In genomic region chr9:37430841-37431597, GRCh38 we compare ENCODE assay signal across 10 cellular contexts. TPM values are rescaled to one million over a fixed set of nuclear protein-coding genes. Genes with fewer than 3 reads are reported as not detected.
A peak's percentile ranks its signal among the peaks of the same experiment; 100 is the strongest.
DNase-seq lines count a peak whose midpoint lies in the region; ATAC-seq and TF ChIP-seq lines count a peak whose summit lies in the region.
"Had no signal": no experiment of that assay in that cellular context is flagged by ENCODE, and none has a peak within 500 bp of the region (broad histone marks: within the 10 kb centered on the region; RNA-seq: fewer than 3 reads in every experiment).

No MANE protein-coding gene starts in this region.

- H3K4me3 Mint-ChIP-seq in endodermal cell (no peak overlapping the region), naive B cell (peak overlapping the region in 1 of 8 donors; percentile 66)
- H3K4me3 Mint-ChIP-seq in naive thymus-derived CD4-positive, alpha-beta T cell, result no peak overlapping the region
- H3K4me3 Mint-ChIP-seq: natural killer cell had no signal

- 79 to 89% methylated on average over 8 to 14 of the region's 14 CpGs for WGBS in endodermal cell (ENCODE audit: insufficient coverage in 1 of 2, insufficient read length in 1 of 2), 2 experiments

- peaks cover 84% of the 10 kb centered on the region for H3K36me3 ChIP-seq in endodermal cell (ENCODE audit: control insufficient read depth, insufficient read depth, low read length)
- peaks cover 0 to 90% (median 0%) of the 10 kb centered on the region in 3 experiments for H3K36me3 ChIP-seq in naive thymus-derived CD4-positive, alpha-beta T cell (ENCODE audit: control insufficient read depth in 2 of 3, insufficient read depth in 3 of 3, low read length in 3 of 3)

- no peak overlapping the region for H3K9ac ChIP-seq in endodermal cell (ENCODE audit: extremely low read depth, low read length, poor library complexity, severe bottlenecking)

- H3K9me3 Mint-ChIP-seq in endodermal cell (no peaks in the 10 kb centered on the region), naive B cell (no peaks in the 10 kb centered on the region)
- H3K9me3 Mint-ChIP-seq in naive thymus-derived CD4-positive, alpha-beta T cell, result no peaks in the 10 kb centered on the region
- H3K9me3 Mint-ChIP-seq: natural killer cell had no signal

- peaks cover 7% of the 10 kb centered on the region for H3K4me1 Mint-ChIP-seq in endodermal cell
- H3K4me1 Mint-ChIP-seq in naive B cell, result peaks cover 18 to 35% (median 27%) of the 10 kb centered on the region in 3 donors
- H3K4me1 Mint-ChIP-seq in naive thymus-derived CD4-positive, alpha-beta T cell, result peaks cover 0 to 5% (median 4%) of the 10 kb centered on the region in 7 donors

- H3K27me3 Mint-ChIP-seq in endodermal cell (ENCODE audit: insufficient read depth) (no peaks in the 10 kb centered on the region), naive B cell (no peaks in the 10 kb centered on the region)
- no peaks in the 10 kb centered on the region for H3K27me3 Mint-ChIP-seq in naive thymus-derived CD4-positive, alpha-beta T cell

- no peaks in the 10 kb centered on the region for H3K9me3 ChIP-seq in endodermal cell (ENCODE audit: control insufficient read depth, low read length)
- no peaks in the 10 kb centered on the region for H3K9me3 ChIP-seq in naive thymus-derived CD4-positive, alpha-beta T cell (ENCODE audit: control insufficient read depth in 2 of 3, low read length in 3 of 3)

- no peak overlapping the region for H3K4me3 ChIP-seq in endodermal cell (ENCODE audit: low read length)
- H3K4me3 ChIP-seq in naive thymus-derived CD4-positive, alpha-beta T cell (ENCODE audit: low read length), result no peak overlapping the region

- TF ChIP-seq CTCF in endodermal cell (conservative IDR thresholded peaks at IDR 0.05), result peak; percentile 54

- CTCF ChIA-PET in naive thymus-derived CD4-positive, alpha-beta T cell (lab: Charles Lee), result no interaction called here

- H3K27ac Mint-ChIP-seq in endodermal cell (peak overlapping the region; percentile 58), naive B cell (peak overlapping the region in 5 of 6 donors; percentile 56 to 97 (median 90))
- H3K27ac Mint-ChIP-seq in naive thymus-derived CD4-positive, alpha-beta T cell, result peak overlapping the region in 2 of 9 donors; percentile 11 to 53
- H3K27ac Mint-ChIP-seq: natural killer cell had no signal

- peak overlapping the region; percentile 64 for H3K27ac ChIP-seq in endodermal cell (ENCODE audit: low read depth, low read length)
- no peak overlapping the region for H3K27ac ChIP-seq in naive thymus-derived CD4-positive, alpha-beta T cell (ENCODE audit: low read depth, low read length)

- POLR2A ChIA-PET in naive thymus-derived CD4-positive, alpha-beta T cell (lab: Charles Lee), result interaction anchor here (2.2 kb wide), 1 partner anchor 8 kb away, joined by 5 read pairs; the partner anchor contains the start of gene GRHPR

- peaks cover 7% of the 10 kb centered on the region for H3K4me1 ChIP-seq in endodermal cell (ENCODE audit: control insufficient read depth, insufficient read depth, low read length)
- no peaks in the 10 kb centered on the region for H3K4me1 ChIP-seq in naive thymus-derived CD4-positive, alpha-beta T cell (ENCODE audit: control insufficient read depth in 2 of 2, insufficient read depth in 2 of 2, low read length in 2 of 2)

- H3K36me3 Mint-ChIP-seq in endodermal cell (ENCODE audit: low read depth) (peaks cover 63% of the 10 kb centered on the region), naive B cell (peaks cover 9 to 15% of the 10 kb centered on the region in 2 donors)
- peaks cover 2 to 21% (median 5%) of the 10 kb centered on the region in 5 donors for H3K36me3 Mint-ChIP-seq in naive thymus-derived CD4-positive, alpha-beta T cell
- H3K36me3 Mint-ChIP-seq: natural killer cell had no signal

- no peak for ATAC-seq in naive B cell (ENCODE audit: low read depth in 2 of 2)
- no peak for ATAC-seq in naive thymus-derived CD4-positive, alpha-beta T cell
- ATAC-seq: activated CD4-positive, CD25-positive, alpha-beta regulatory T cell treated with anti-CD3 and anti-CD28 coated beads, Interleukin-2, amount 50 U/mL, for 24 hours; natural killer cell had no signal

- DNase-seq in D341Med (ENCODE audit: low spot score) (peak; percentile 50), NCI-H345 treated with DMSO at 0.1 percent for 48 hours (lab: John Stamatoyannopoulos, UW; ENCODE audit: unreplicated experiment) (peak; percentile 20), endodermal cell (peak; percentile 74), naive B cell (no peak), SW 1271 (lab: John Stamatoyannopoulos, UW) (no peak), NCI-H2171 (lab: John Stamatoyannopoulos, UW) (no peak), NCI-H446 treated with DMSO at 0.1 percent for 48 hours (lab: John Stamatoyannopoulos, UW) (no peak)
- no peak for DNase-seq in naive thymus-derived CD4-positive, alpha-beta T cell
- DNase-seq: natural killer cell had no signal

- H3K27me3 ChIP-seq in endodermal cell (ENCODE audit: control insufficient read depth, insufficient read depth, low read length, poor library complexity, severe bottlenecking), result no peaks in the 10 kb centered on the region
- no peaks in the 10 kb centered on the region for H3K27me3 ChIP-seq in naive thymus-derived CD4-positive, alpha-beta T cell (ENCODE audit: control insufficient read depth in 2 of 2, insufficient read depth in 2 of 2, low read length in 2 of 2)

- intact Hi-C loops in naive thymus-derived CD4-positive, alpha-beta T cell (cut with micrococcal nuclease), result no loop called here

RNA-seq across cellular contexts. Expression of gene GRHPR, which starts 8.5 kb away (rescaled TPM):
- total RNA-seq in endodermal cell, result 100 to 1,000 TPM; 105 to 128 TPM
- 105 TPM for polyA plus RNA-seq in endodermal cell (2013, experiment 1 of 2)
- polyA plus RNA-seq in endodermal cell (2013, experiment 2 of 2), result 92.7 TPM
- polyA plus RNA-seq in naive B cell (ENCODE audit: low read depth in 6 of 6), result 100 to 1,000 TPM in 5 of 6 donors, 10 to 100 TPM in 1; 90.5 to 185 (median 126) TPM
- total RNA-seq in naive thymus-derived CD4-positive, alpha-beta T cell, result 10 to 100 TPM; 33.2 to 58.6 (median 53.1) TPM
- polyA plus RNA-seq in naive thymus-derived CD4-positive, alpha-beta T cell, result 10 to 100 TPM; 78.1 to 94.7 TPM

RNA-seq across cellular contexts. Expression of gene ZBTB5, which starts 34.2 kb away (rescaled TPM):
- 10 to 100 TPM; 12.5 to 19.4 TPM for total RNA-seq in endodermal cell
- 26.2 TPM for polyA plus RNA-seq in endodermal cell (2013, experiment 1 of 2)
- 25.8 TPM for polyA plus RNA-seq in endodermal cell (2013, experiment 2 of 2)
- polyA plus RNA-seq in naive B cell (ENCODE audit: low read depth in 6 of 6), result 1 to 10 TPM; 1.1 to 2.8 (median 1.8) TPM
- 10 to 100 TPM in 4 of 5 experiments, 1 to 10 TPM in 1; 8.5 to 16.8 (median 14.8) TPM for total RNA-seq in naive thymus-derived CD4-positive, alpha-beta T cell
- 1 to 10 TPM in 1 of 2 donors, under 1 TPM in 1; 0.60 to 1.4 TPM for polyA plus RNA-seq in naive thymus-derived CD4-positive, alpha-beta T cell

RNA-seq across cellular contexts. Expression of gene POLR1E, which starts 54.7 kb away (rescaled TPM):
- 10 to 100 TPM; 23.5 to 25.2 TPM for total RNA-seq in endodermal cell
- polyA plus RNA-seq in endodermal cell (2013, experiment 1 of 2), result 22.3 TPM
- polyA plus RNA-seq in endodermal cell (2013, experiment 2 of 2), result 21.5 TPM
- 10 to 100 TPM in 3 of 6 donors, 1 to 10 TPM in 3; 5.5 to 15.8 (median 10.4) TPM for polyA plus RNA-seq in naive B cell (ENCODE audit: low read depth in 6 of 6)
- 10 to 100 TPM; 24.7 to 40.0 (median 31.0) TPM for total RNA-seq in naive thymus-derived CD4-positive, alpha-beta T cell
- 10 to 100 TPM; 20.7 to 22.7 TPM for polyA plus RNA-seq in naive thymus-derived CD4-positive, alpha-beta T cell

Comparison
In these comparisons a context has a peak if more than half of its experiments do, and no peak if none do; other contexts are left out.
1. DNase-seq: peak in D341Med (single experiment), NCI-H345 treated with DMSO at 0.1 percent for 48 hours (single experiment) and endodermal cell (single experiment); none in naive B cell (single experiment), SW 1271 (0 of 2), NCI-H2171 (single experiment), NCI-H446 treated with DMSO at 0.1 percent for 48 hours (single experiment) and naive thymus-derived CD4-positive, alpha-beta T cell (0 of 9).